Comparison of ENCODE assay signal across 31 cellular contexts in the genomic region with DNA sequence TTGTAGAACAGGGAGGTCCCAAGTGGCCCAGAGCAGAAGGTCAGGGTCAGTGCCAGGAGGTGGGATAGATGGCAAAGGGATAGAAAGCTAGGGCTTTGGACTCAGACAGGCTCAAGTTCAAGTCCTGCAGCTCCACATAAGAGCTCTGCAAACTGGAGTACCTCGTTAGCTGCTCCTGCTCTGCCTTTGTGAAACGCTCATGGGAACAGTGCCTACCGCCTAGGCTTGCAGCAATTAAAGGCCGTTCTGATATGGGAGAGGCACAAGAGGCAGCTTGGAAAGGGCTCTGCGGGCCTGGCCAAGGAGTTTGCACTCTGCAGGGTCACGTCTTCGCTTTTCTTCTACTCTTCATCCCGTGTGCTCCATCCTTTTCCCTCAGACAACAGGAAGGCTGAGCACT. TPM values are rescaled to one million over a fixed set of nuclear protein-coding genes. Genes with fewer than 3 reads are reported as not detected.
"Had no signal": no experiment of that assay in that cellular context is flagged by ENCODE, and none has a peak within 500 bp of the region (broad histone marks: within the 10 kb centered on the region; RNA-seq: fewer than 3 reads in every experiment).

No MANE protein-coding gene starts in this region.

- H3K36me3 Mint-ChIP-seq: activated CD4-positive, alpha-beta memory T cell treated with anti-CD3 and anti-CD28 coated beads for 36 hours; mesothelial cell of epicardium; naive B cell; stimulated activated memory B cell treated with anti-CD40 and anti-IgM and Interleukin-4, amounts not matched to agents 10 μg/mL and 1 μg/mL and 100 μg/mL, for 72 hours had no signal

- H3K27ac Mint-ChIP-seq: activated CD4-positive, alpha-beta memory T cell treated with anti-CD3 and anti-CD28 coated beads for 36 hours; activated CD4-positive, alpha-beta T cell treated with anti-CD3 and anti-CD28 coated beads, Interleukin-2, amount 10 ng/mL, durations not matched to agents 24 days and 14 days; activated naive CD4-positive, alpha-beta T cell treated with anti-CD3 and anti-CD28 coated beads for 36 hours; activated T-helper 1 cell treated with anti-CD3 and anti-CD28 coated beads, Interleukin-12 subunit alpha, Interleukin-12 subunit beta, Interleukin-2, Interleukin-4 antibody, amounts not matched to agents 30 ng/mL and 10 ng/mL and 1 ng/mL, durations not matched to agents 14 hours and 24 hours and 36 hours; effector memory CD8-positive, alpha-beta T cell; mesothelial cell of epicardium; stimulated activated memory B cell treated with anti-CD40 and anti-IgM and Interleukin-4, amounts not matched to agents 10 μg/mL and 1 μg/mL and 100 μg/mL, for 72 hours; stimulated activated naive CD8-positive, alpha-beta T cell treated with anti-CD3 and anti-CD28 coated beads, Interleukin-15, amount 100 ng/mL, for 72 hours; T-helper 17 cell had no signal

- H3K9me3 Mint-ChIP-seq: activated CD4-positive, alpha-beta memory T cell treated with anti-CD3 and anti-CD28 coated beads for 36 hours; activated CD4-positive, alpha-beta T cell treated with anti-CD3 and anti-CD28 coated beads, Interleukin-2, amount 10 ng/mL, durations not matched to agents 24 days and 14 days; activated naive CD4-positive, alpha-beta T cell treated with anti-CD3 and anti-CD28 coated beads for 36 hours; activated T-helper 1 cell treated with anti-CD3 and anti-CD28 coated beads, Interleukin-12 subunit alpha, Interleukin-12 subunit beta, Interleukin-2, Interleukin-4 antibody, amounts not matched to agents 30 ng/mL and 10 ng/mL and 1 ng/mL, durations not matched to agents 14 hours and 24 hours and 36 hours; effector memory CD8-positive, alpha-beta T cell; mesothelial cell of epicardium; stimulated activated memory B cell treated with anti-CD40 and anti-IgM and Interleukin-4, amounts not matched to agents 10 μg/mL and 1 μg/mL and 100 μg/mL, for 72 hours; stimulated activated naive CD8-positive, alpha-beta T cell treated with anti-CD3 and anti-CD28 coated beads, Interleukin-15, amount 100 ng/mL, for 72 hours had no signal

- DNase-seq: activated CD4-positive, alpha-beta memory T cell treated with anti-CD3 and anti-CD28 coated beads for 36 hours; activated CD4-positive, alpha-beta T cell treated with anti-CD3 and anti-CD28 coated beads, Interleukin-2, amount 10 ng/mL, durations not matched to agents 24 days and 14 days; activated CD4-positive, CD25-positive, alpha-beta regulatory T cell treated with anti-CD3 and anti-CD28 coated beads, Interleukin-2, amount 50 U/mL, for 72 hours; activated CD8-positive, alpha-beta memory T cell treated with anti-CD3 and anti-CD28 coated beads, Interleukin-2, amount 50 U/mL, for 4 hours; activated effector memory CD4-positive, alpha-beta T cell treated with anti-CD3 and anti-CD28 coated beads, Interleukin-2, amount 50 U/mL, for 16 hours; activated naive CD4-positive, alpha-beta T cell treated with anti-CD3 and anti-CD28 coated beads for 36 hours; activated T-cell treated with anti-CD3 and anti-CD28 coated beads, Interleukin-2, amount 50 U/mL, for 1 hour; amniotic stem cell; brain microvascular endothelial cell; cortex of kidney; effector memory CD8-positive, alpha-beta T cell; erythroblast; gastrocnemius medialis; glutamatergic neuron; islet precursor cell; naive B cell; ovary; retina; sigmoid colon; small intestine; stimulated activated CD4-positive, alpha-beta T cell treated with anti-CD3 and anti-CD28 coated beads, Interleukin-4, amount 100 ng/mL, for 4 hours; stimulated activated CD8-positive, alpha-beta memory T cell treated with anti-CD3 and anti-CD28 coated beads, Interleukin-4, amount 100 ng/mL, for 48 hours; stimulated activated naive CD8-positive, alpha-beta T cell treated with anti-CD3 and anti-CD28 coated beads, Interleukin-15, amount 100 ng/mL, for 72 hours; substantia nigra; T-helper 17 cell; tibial artery had no signal

- H3K9me3 ChIP-seq: gastrocnemius medialis, ovary, prostate gland, tibial artery had no signal

- H3K4me3 ChIP-seq: gastrocnemius medialis, ovary, prostate gland, sigmoid colon, tibial artery had no signal

- H3K4me3 Mint-ChIP-seq: activated CD4-positive, alpha-beta memory T cell treated with anti-CD3 and anti-CD28 coated beads for 36 hours; activated CD4-positive, alpha-beta T cell treated with anti-CD3 and anti-CD28 coated beads, Interleukin-2, amount 10 ng/mL, durations not matched to agents 24 days and 14 days; activated naive CD4-positive, alpha-beta T cell treated with anti-CD3 and anti-CD28 coated beads for 36 hours; activated T-helper 1 cell treated with anti-CD3 and anti-CD28 coated beads, Interleukin-12 subunit alpha, Interleukin-12 subunit beta, Interleukin-2, Interleukin-4 antibody, amounts not matched to agents 30 ng/mL and 10 ng/mL and 1 ng/mL, durations not matched to agents 14 hours and 24 hours and 36 hours; effector memory CD8-positive, alpha-beta T cell; mesothelial cell of epicardium; naive B cell; stimulated activated memory B cell treated with anti-CD40 and anti-IgM and Interleukin-4, amounts not matched to agents 10 μg/mL and 1 μg/mL and 100 μg/mL, for 72 hours; stimulated activated naive CD8-positive, alpha-beta T cell treated with anti-CD3 and anti-CD28 coated beads, Interleukin-15, amount 100 ng/mL, for 72 hours; T-helper 17 cell had no signal

- H3K27ac ChIP-seq: brain microvascular endothelial cell, gastrocnemius medialis, ovary, prostate gland, sigmoid colon, tibial artery had no signal

- H3K4me1 Mint-ChIP-seq: stimulated activated naive CD8-positive, alpha-beta T cell treated with anti-CD3 and anti-CD28 coated beads, Interleukin-15, amount 100 ng/mL, for 72 hours had no signal

- H3K27me3 Mint-ChIP-seq: activated CD4-positive, alpha-beta memory T cell treated with anti-CD3 and anti-CD28 coated beads for 36 hours; activated CD4-positive, alpha-beta T cell treated with anti-CD3 and anti-CD28 coated beads, Interleukin-2, amount 10 ng/mL, durations not matched to agents 24 days and 14 days; stimulated activated memory B cell treated with anti-CD40 and anti-IgM and Interleukin-4, amounts not matched to agents 10 μg/mL and 1 μg/mL and 100 μg/mL, for 72 hours; stimulated activated naive CD8-positive, alpha-beta T cell treated with anti-CD3 and anti-CD28 coated beads, Interleukin-15, amount 100 ng/mL, for 72 hours had no signal

- H3K27me3 ChIP-seq: brain microvascular endothelial cell, gastrocnemius medialis, ovary, sigmoid colon had no signal

- H3K4me1 ChIP-seq: sigmoid colon had no signal

- H3K36me3 ChIP-seq: brain microvascular endothelial cell, gastrocnemius medialis, ovary, prostate gland, sigmoid colon, tibial artery had no signal

RNA-seq across cellular contexts. Expression of a gene that starts 54.1 kb away (rescaled TPM):
- total RNA-seq: ureter had no signal
